ENCODE assay signal across 1 cellular context in the genomic region with DNA sequence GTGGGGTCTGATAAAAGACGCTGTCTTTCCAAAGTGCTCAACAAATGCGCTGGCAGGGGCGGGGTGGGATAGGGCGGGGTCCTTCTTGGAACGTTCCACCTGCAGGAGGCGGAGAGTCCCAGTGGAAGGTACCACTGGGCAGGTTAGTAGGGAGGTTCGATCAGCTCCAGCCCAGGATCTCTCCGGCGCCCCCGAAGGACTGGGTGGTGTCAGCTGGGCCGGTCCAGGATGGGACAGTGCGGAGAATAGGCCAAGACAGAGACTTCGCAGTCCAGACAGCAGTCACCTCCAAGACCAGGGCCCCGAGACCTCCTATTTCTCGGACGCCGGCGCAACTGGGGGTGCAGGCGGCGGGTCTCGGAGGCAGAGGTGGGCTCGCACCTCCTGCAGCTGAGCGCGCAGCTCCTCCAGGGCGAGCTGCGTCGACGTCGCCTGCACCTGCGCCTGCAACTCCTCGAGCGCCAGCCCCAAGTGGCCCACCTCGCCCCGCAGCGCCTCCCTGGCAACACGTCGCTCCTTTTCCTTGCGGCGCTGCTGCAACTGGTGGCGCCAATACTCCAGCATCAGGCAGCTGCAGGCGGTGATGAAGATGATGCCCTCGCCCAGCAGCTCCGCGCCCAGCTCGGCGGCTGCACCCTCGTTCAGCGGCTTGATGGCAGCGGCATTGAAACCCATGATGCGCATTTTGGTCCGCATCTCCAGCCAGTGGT.
TF ChIP-seq lines count a peak whose summit lies in the region.

No MANE protein-coding gene starts in this region.

TF ChIP-seq in GM12878, 131 proteins besides CTCF, POLR2A, EP300 and RAD21:
- no peak for TF ChIP-seq SMAD5 (IDR thresholded peaks at IDR 0.05; ENCODE audit: low read depth)
- TF ChIP-seq MXI1 (IDR thresholded peaks at IDR 0.05; ENCODE audit: low read depth, low read length), result no peak
- peak; percentile 53 for TF ChIP-seq POLR2AphosphoS5 (IDR thresholded peaks at IDR 0.05; ENCODE audit: low read length)
- TF ChIP-seq, protein P1, sequence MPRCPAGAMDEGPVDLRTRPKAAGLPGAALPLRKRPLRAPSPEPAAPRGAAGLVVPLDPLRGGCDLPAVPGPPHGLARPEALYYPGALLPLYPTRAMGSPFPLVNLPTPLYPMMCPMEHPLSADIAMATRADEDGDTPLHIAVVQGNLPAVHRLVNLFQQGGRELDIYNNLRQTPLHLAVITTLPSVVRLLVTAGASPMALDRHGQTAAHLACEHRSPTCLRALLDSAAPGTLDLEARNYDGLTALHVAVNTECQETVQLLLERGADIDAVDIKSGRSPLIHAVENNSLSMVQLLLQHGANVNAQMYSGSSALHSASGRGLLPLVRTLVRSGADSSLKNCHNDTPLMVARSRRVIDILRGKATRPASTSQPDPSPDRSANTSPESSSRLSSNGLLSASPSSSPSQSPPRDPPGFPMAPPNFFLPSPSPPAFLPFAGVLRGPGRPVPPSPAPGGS (IDR thresholded peaks at IDR 0.05; ENCODE audit: borderline replicate concordance, insufficient read depth, low read depth, low read length, poor library complexity, severe bottlenecking), result peak; percentile 33
